ENCODE assay signal across 15 cellular contexts in the genomic region with DNA sequence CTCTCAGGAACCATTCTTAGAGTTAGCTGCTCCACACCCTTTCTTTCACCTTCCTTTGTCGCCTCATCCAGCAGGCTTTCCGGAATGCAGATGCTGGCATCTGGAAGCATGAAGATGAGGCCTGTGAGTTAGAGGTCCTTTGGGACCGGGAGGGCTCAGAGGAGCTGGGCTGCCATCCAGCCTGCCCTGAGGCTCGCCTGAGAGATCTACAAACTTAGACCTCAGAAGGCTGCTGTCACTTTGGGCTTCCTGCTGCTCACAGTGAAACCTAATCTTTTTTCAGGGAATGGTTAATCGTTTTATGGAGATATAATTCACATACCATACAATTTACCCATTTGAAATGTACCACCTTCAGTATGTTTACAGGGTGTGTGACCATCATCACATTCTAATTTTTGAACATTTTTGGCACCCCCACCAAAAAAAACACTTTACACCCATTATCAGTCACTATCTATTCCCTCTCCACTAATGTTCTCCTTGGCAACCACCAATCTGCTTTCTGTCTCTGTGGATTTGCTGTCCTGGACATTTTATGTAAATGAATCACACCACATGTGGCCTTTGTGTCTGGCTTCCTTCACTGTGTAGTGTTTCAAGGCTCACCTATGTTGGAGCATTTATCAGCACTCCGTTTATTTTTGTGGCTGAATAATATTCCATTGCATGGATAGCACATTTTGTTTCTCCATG. TPM values are rescaled to one million over a fixed set of nuclear protein-coding genes. Genes with fewer than 3 reads are reported as not detected.
DNase-seq lines count a peak whose midpoint lies in the region; ATAC-seq and TF ChIP-seq lines count a peak whose summit lies in the region.
"Had no signal": no experiment of that assay in that cellular context is flagged by ENCODE, and none has a peak within 500 bp of the region (broad histone marks: within the 10 kb centered on the region; RNA-seq: fewer than 3 reads in every experiment).

No MANE protein-coding gene starts in this region.

- H3K27ac ChIP-seq in endodermal cell (ENCODE audit: low read depth, low read length) (no peak overlapping the region), WERI-Rb-1 (no peak overlapping the region)
- H3K27ac ChIP-seq: BLaER1, epithelial cell of prostate had no signal

- H3K4me1 ChIP-seq in endodermal cell (ENCODE audit: control insufficient read depth, insufficient read depth, low read length) = no peaks in the 10 kb centered on the region

- no peaks in the 10 kb centered on the region for H3K9me3 ChIP-seq in endodermal cell (ENCODE audit: control insufficient read depth, low read length)
- H3K9me3 ChIP-seq in WERI-Rb-1 (ENCODE audit: severe bottlenecking) = no peaks in the 10 kb centered on the region

- TF ChIP-seq CTCF in endodermal cell (conservative IDR thresholded peaks at IDR 0.05) (no peak), WERI-Rb-1 (IDR thresholded peaks at IDR 0.05; ENCODE audit: low read depth, low read length) (no peak)

- H3K9me3 Mint-ChIP-seq in endodermal cell = peaks cover 5% of the 10 kb centered on the region
- H3K9me3 Mint-ChIP-seq: activated T-helper 17 cell treated with anti-CD3 and anti-CD28 coated beads, Interleukin-2, amount 50 U/mL, for 72 hours; stimulated activated naive CD8-positive, alpha-beta T cell treated with anti-CD3 and anti-CD28 coated beads, Interleukin-15, Interleukin-2, amounts not matched to agents 100 ng/mL and 50 ng/mL, for 24 hours had no signal

- H3K36me3 Mint-ChIP-seq in endodermal cell (ENCODE audit: low read depth) = no peaks in the 10 kb centered on the region

- peak; percentile 22 for DNase-seq in activated effector memory CD4-positive, alpha-beta T cell treated with anti-CD3 and anti-CD28 coated beads, Interleukin-2, amount 50 U/mL, for 16 hours
- no peak for DNase-seq in activated effector memory CD4-positive, alpha-beta T cell treated with Interleukin-2 at 50 U/mL for 16 hours
- peak; percentile 82 for DNase-seq in NCI-H2171 treated with DMSO at 0.1 percent for 48 hours (lab: John Stamatoyannopoulos, UW)
- DNase-seq in endodermal cell = peak; percentile 41
- peak; percentile 33 for DNase-seq in skeletal muscle cell (ENCODE audit: low read depth)
- no peak for DNase-seq in WERI-Rb-1
- DNase-seq in activated T-cell treated with anti-CD3 and anti-CD28 coated beads, Interleukin-2, amount 50 U/mL, for 48 hours = no peak
- DNase-seq: activated CD4-positive, alpha-beta T cell treated with anti-CD3 and anti-CD28 coated beads for 1 hour; NCI-H1417 treated with DMSO at 0.1 percent for 48 hours had no signal

- H3K27me3 ChIP-seq in endodermal cell (ENCODE audit: control insufficient read depth, insufficient read depth, low read length, poor library complexity, severe bottlenecking) = no peaks in the 10 kb centered on the region
- no peaks in the 10 kb centered on the region for H3K27me3 ChIP-seq in WERI-Rb-1 (ENCODE audit: insufficient read depth, low read depth, severe bottlenecking)
- H3K27me3 ChIP-seq: BLaER1 had no signal

- H3K4me3 ChIP-seq in endodermal cell (ENCODE audit: low read length) (no peak overlapping the region), skeletal muscle cell (ENCODE audit: low read depth, low read length) (no peak overlapping the region), WERI-Rb-1 (ENCODE audit: low read depth, low read length) (no peak overlapping the region)
- H3K4me3 ChIP-seq: BLaER1 had no signal

- peaks cover 1% of the 10 kb centered on the region for H3K4me1 Mint-ChIP-seq in endodermal cell
- H3K4me1 Mint-ChIP-seq: activated T-helper 17 cell treated with anti-CD3 and anti-CD28 coated beads, Interleukin-2, amount 50 U/mL, for 72 hours had no signal

- WGBS in endodermal cell (ENCODE audit: insufficient coverage in 1 of 2, insufficient read length in 1 of 2), 2 experiments = 87% methylated on average over 4 to 6 of the region's 6 CpGs

- H3K9ac ChIP-seq in endodermal cell (ENCODE audit: extremely low read depth, low read length, poor library complexity, severe bottlenecking) = no peak overlapping the region
- H3K9ac ChIP-seq: BLaER1 had no signal

- H3K4me3 Mint-ChIP-seq in endodermal cell = no peak overlapping the region
- H3K4me3 Mint-ChIP-seq: activated T-helper 17 cell treated with anti-CD3 and anti-CD28 coated beads, Interleukin-2, amount 50 U/mL, for 72 hours; stimulated activated naive CD8-positive, alpha-beta T cell treated with anti-CD3 and anti-CD28 coated beads, Interleukin-15, Interleukin-2, amounts not matched to agents 100 ng/mL and 50 ng/mL, for 24 hours had no signal

- H3K36me3 ChIP-seq in endodermal cell (ENCODE audit: control insufficient read depth, insufficient read depth, low read length) (no peaks in the 10 kb centered on the region), WERI-Rb-1 (no peaks in the 10 kb centered on the region)
- H3K36me3 ChIP-seq: BLaER1 had no signal

- H3K27me3 Mint-ChIP-seq in endodermal cell (ENCODE audit: insufficient read depth) = peaks cover 10% of the 10 kb centered on the region

- ATAC-seq in HG03108 (IDR thresholded peaks at IDR 0.05; ENCODE audit: unreplicated experiment) = no peak
- ATAC-seq: activated T-helper 17 cell treated with anti-CD3 and anti-CD28 coated beads, Interleukin-2, amount 50 U/mL, for 72 hours; HCT116 had no signal

- H3K27ac Mint-ChIP-seq in endodermal cell = no peak overlapping the region
- H3K27ac Mint-ChIP-seq: activated T-helper 17 cell treated with anti-CD3 and anti-CD28 coated beads, Interleukin-2, amount 50 U/mL, for 72 hours; stimulated activated naive CD8-positive, alpha-beta T cell treated with anti-CD3 and anti-CD28 coated beads, Interleukin-15, Interleukin-2, amounts not matched to agents 100 ng/mL and 50 ng/mL, for 24 hours had no signal

RNA-seq across cellular contexts. Expression of a gene that starts 20.0 kb away (rescaled TPM):
- 1 to 10 TPM; 8.2 to 8.7 TPM for total RNA-seq in endodermal cell
- polyA plus RNA-seq in endodermal cell (2013, experiment 1 of 2) = 26.6 TPM
- 30.0 TPM for polyA plus RNA-seq in endodermal cell (2013, experiment 2 of 2)

Comparison
In these comparisons a context has a peak if more than half of its experiments do, and no peak if none do; other contexts are left out.
1. DNase-seq: peak in activated effector memory CD4-positive, alpha-beta T cell treated with anti-CD3 and anti-CD28 coated beads, Interleukin-2, amount 50 U/mL, for 16 hours (single experiment), NCI-H2171 treated with DMSO at 0.1 percent for 48 hours (single experiment), endodermal cell (single experiment) and skeletal muscle cell (single experiment); none in activated effector memory CD4-positive, alpha-beta T cell treated with Interleukin-2 at 50 U/mL for 16 hours (single experiment), WERI-Rb-1 (single experiment) and activated T-cell treated with anti-CD3 and anti-CD28 coated beads, Interleukin-2, amount 50 U/mL, for 48 hours (0 of 2).